In the genomic region with DNA sequence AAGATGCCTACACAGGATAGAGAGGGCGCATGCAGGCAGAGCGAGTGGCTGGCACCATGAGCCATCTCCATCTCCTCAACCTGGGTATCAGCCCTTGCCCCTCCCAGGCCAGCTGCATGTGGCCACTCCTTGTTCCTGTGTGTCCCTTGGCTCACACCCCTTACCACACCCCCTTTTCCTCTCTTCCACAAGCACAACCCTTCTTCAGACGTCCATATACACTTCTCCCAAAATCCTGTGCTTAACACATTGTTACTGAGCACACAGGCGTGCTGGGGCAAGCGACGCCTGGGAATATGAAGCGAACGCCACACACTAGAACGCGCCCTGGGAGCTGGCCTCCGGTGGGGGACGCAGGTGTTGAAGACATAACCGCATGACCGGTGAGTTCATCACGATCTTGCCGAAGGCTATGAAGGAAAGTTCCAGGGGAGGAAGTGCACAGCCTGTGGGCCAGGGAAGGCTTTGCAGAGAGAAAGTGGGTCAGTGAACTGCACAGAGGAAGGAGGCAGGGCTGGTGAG, we compare ENCODE assay signal across 16 cellular contexts. TPM values are rescaled to one million over a fixed set of nuclear protein-coding genes. Genes with fewer than 3 reads are reported as not detected.
DNase-seq lines count a peak whose midpoint lies in the region; ATAC-seq and TF ChIP-seq lines count a peak whose summit lies in the region.
"Had no signal": no experiment of that assay in that cellular context is flagged by ENCODE, and none has a peak within 500 bp of the region (broad histone marks: within the 10 kb centered on the region; RNA-seq: fewer than 3 reads in every experiment).

No MANE protein-coding gene starts in this region.

- H3K4me3 ChIP-seq in Panc1 (ENCODE audit: low read depth in 2 of 2, low read length in 2 of 2) (peak overlapping the region in 1 of 2 experiments; percentile 19; a peak in 2 of 4 replicates), epithelial cell of esophagus (ENCODE audit: low read length) (no peak overlapping the region), retinal pigment epithelial cell (ENCODE audit: low read length) (no peak overlapping the region)
- H3K4me3 ChIP-seq: GM12878, hepatocyte, psoas muscle, SJSA1 had no signal

- H3K27me3 ChIP-seq in Panc1 (ENCODE audit: control insufficient read depth, insufficient read depth, low read length) = no peaks in the 10 kb centered on the region
- H3K27me3 ChIP-seq: hepatocyte, SJSA1 had no signal

- TF ChIP-seq CTCF in Panc1 (IDR thresholded peaks at IDR 0.05) (no peak; the same call in 1 of the 2 replicates), epithelial cell of esophagus (IDR thresholded peaks at IDR 0.05; ENCODE audit: insufficient read depth, low read depth, low read length, missing control alignments) (peak; percentile 66), retinal pigment epithelial cell (conservative IDR thresholded peaks at IDR 0.05; ENCODE audit: low read depth, low read length) (peak; percentile 19)

- no TSS peak for BruUV-seq in Panc1 (replicated peaks; lab: Mats Ljungman, UMichigan)

- DNase-seq in HPDE6-E6E7 (ENCODE audit: extremely low spot score) (peak; percentile 98), Panc1 (ENCODE audit: low read depth, low spot score) (no peak), epithelial cell of esophagus (ENCODE audit: low read depth) (peak; percentile 98), retinal pigment epithelial cell (ENCODE audit: low read depth) (no peak), GDM1 (lab: John Stamatoyannopoulos, UW) (no peak), retina (no peak)
- DNase-seq in activated CD4-positive, CD25-positive, alpha-beta regulatory T cell treated with anti-CD3 and anti-CD28 coated beads, Interleukin-2, amount 50 U/mL, for 72 hours = no peak
- DNase-seq: activated T-cell treated with anti-CD3 and anti-CD28 coated beads, Interleukin-2, amount 50 U/mL, for 4 hours; Calu3; HFFc6; NCI-H2227 treated with DMSO at 0.1 percent for 48 hours had no signal

- POLR2A ChIA-PET in Panc1 (lab: Charles Lee) = interaction anchor here (0.7 kb wide), 1 partner anchor 9 kb away, joined by 3 read pairs; no protein-coding TSS in a partner anchor

- H3K9me3 ChIP-seq in Panc1 (ENCODE audit: control insufficient read depth, insufficient read depth, low read depth, low read length) = no peaks in the 10 kb centered on the region
- H3K9me3 ChIP-seq: psoas muscle, SJSA1 had no signal

- H3K36me3 ChIP-seq in Panc1 (ENCODE audit: control insufficient read depth, insufficient read depth, low read length) = no peaks in the 10 kb centered on the region
- H3K36me3 ChIP-seq: SJSA1 had no signal

- CTCF ChIA-PET in Panc1 (lab: Charles Lee) = no interaction called here

- intact Hi-C loops in Panc1 (cut with micrococcal nuclease; ENCODE audit: unreplicated experiment) = no loop called here

- peak; percentile 76 for ATAC-seq in Panc1
- ATAC-seq: activated T-cell treated with anti-CD3 and anti-CD28 coated beads, Interleukin-2, amount 50 U/mL, for 4 hours; GM12878; psoas muscle had no signal

- H3K27ac ChIP-seq in Panc1 (ENCODE audit: low read length) = peak overlapping the region; percentile 18; the same call in 1 of the 2 replicates
- H3K27ac ChIP-seq: hepatocyte, KMS-11, psoas muscle, SJSA1 had no signal

- peaks cover 18% of the 10 kb centered on the region for H3K4me1 ChIP-seq in Panc1 (ENCODE audit: control insufficient read depth, insufficient read depth, low read length)
- H3K4me1 ChIP-seq: SJSA1 had no signal

- in situ Hi-C loops in Panc1 (cut with HindIII; ENCODE audit: low pct_unique_long_range_greater_than_20kb, low sequenced_read_pairs) = no loop called here

RNA-seq across cellular contexts. Expression of a gene that starts 19.1 kb away (rescaled TPM):
- 20.2 TPM for total RNA-seq in Panc1 (2021; ENCODE audit: unreplicated experiment)
- polyA plus RNA-seq in Panc1 (2012; ENCODE audit: insufficient read length) = 6.8 TPM

RNA-seq across cellular contexts. Expression of a gene that starts 47.4 kb away (rescaled TPM):
- 10.7 TPM for total RNA-seq in Panc1 (2021; ENCODE audit: unreplicated experiment)
- polyA plus RNA-seq in Panc1 (2012; ENCODE audit: insufficient read length) = 15.2 TPM

RNA-seq across cellular contexts. Expression of a gene that starts 53.7 kb away (rescaled TPM):
- 29.5 TPM for total RNA-seq in Panc1 (2021; ENCODE audit: unreplicated experiment)
- 25.8 TPM for polyA plus RNA-seq in Panc1 (2012; ENCODE audit: insufficient read length)

Comparison
In these comparisons a context has a peak if more than half of its experiments do, and no peak if none do; other contexts are left out.
1. DNase-seq: peak in HPDE6-E6E7 (single experiment) and epithelial cell of esophagus (single experiment); none in Panc1 (single experiment), retinal pigment epithelial cell (single experiment), activated CD4-positive, CD25-positive, alpha-beta regulatory T cell treated with anti-CD3 and anti-CD28 coated beads, Interleukin-2, amount 50 U/mL, for 72 hours (single experiment), GDM1 (single experiment) and retina (single experiment).